1 cellular context compared by ENCODE assay signal in genomic region chr10:128571071-128571470, GRCh38.
TF ChIP-seq lines count a peak whose summit lies in the region.

No MANE protein-coding gene starts in this region.

TF ChIP-seq in H1, 55 proteins besides CTCF, POLR2A, EP300 and RAD21 (continued from another document):
- TF ChIP-seq E2F6 (IDR thresholded peaks at IDR 0.05) (no peak), TCF12 (IDR thresholded peaks at IDR 0.05; ENCODE audit: low read depth, low read length) (no peak), GABPA (IDR thresholded peaks at IDR 0.05; ENCODE audit: borderline replicate concordance, insufficient read depth, low read length) (no peak), SAP30 (IDR thresholded peaks at IDR 0.05; ENCODE audit: insufficient read depth, insufficient replicate concordance, low read length) (no peak)
